10 cellular contexts compared by ENCODE assay signal in genomic region chr19:13428352-13428751, GRCh38.
DNase-seq lines count a peak whose midpoint lies in the region; ATAC-seq and TF ChIP-seq lines count a peak whose summit lies in the region.
"Had no signal": no experiment of that assay in that cellular context is flagged by ENCODE, and none has a peak within 500 bp of the region (broad histone marks: within the 10 kb centered on the region; RNA-seq: fewer than 3 reads in every experiment).

No MANE protein-coding gene starts in this region.

- no peak overlapping the region for H3K4me3 ChIP-seq in cardiac fibroblast (replicated peaks in 1 of 2; ENCODE audit: low read depth in 2 of 2, low read length in 2 of 2)
- H3K4me3 ChIP-seq: lung, tibial nerve had no signal

- peak; percentile 73 for TF ChIP-seq CTCF in cardiac fibroblast (IDR thresholded peaks at IDR 0.05; ENCODE audit: low read depth, low read length)

- DNase-seq in activated CD4-positive, alpha-beta T cell treated with anti-CD3 and anti-CD28 coated beads for 48 hours: peak; percentile 33
- DNase-seq in activated CD4-positive, alpha-beta T cell treated with anti-CD3 and anti-CD28 coated beads, Interleukin-2, amount 50 U/mL, for 4 hours: no peak
- DNase-seq in M059J (ENCODE audit: low read depth) (peak; percentile 24), cardiac fibroblast (ENCODE audit: low read depth in 2 of 2) (peak; percentile 44 to 49), NCI-H510A treated with DMSO at 0.1 percent for 48 hours (lab: John Stamatoyannopoulos, UW) (no peak)
- DNase-seq in stimulated activated CD4-positive, alpha-beta T cell treated with anti-CD3 and anti-CD28 coated beads, Interleukin-2, amount 100 ng/mL, for 24 hours: peak; percentile 19 to 22

- ATAC-seq in HG03565 (IDR thresholded peaks at IDR 0.05; ENCODE audit: unreplicated experiment) (no peak), HG03139 (IDR thresholded peaks at IDR 0.05; ENCODE audit: unreplicated experiment) (no peak)

Comparison
In these comparisons a context has a peak if more than half of its experiments do, and no peak if none do; other contexts are left out.
1. DNase-seq: peak in activated CD4-positive, alpha-beta T cell treated with anti-CD3 and anti-CD28 coated beads for 48 hours (single experiment), M059J (single experiment), cardiac fibroblast (2 of 2) and stimulated activated CD4-positive, alpha-beta T cell treated with anti-CD3 and anti-CD28 coated beads, Interleukin-2, amount 100 ng/mL, for 24 hours (2 of 2); none in activated CD4-positive, alpha-beta T cell treated with anti-CD3 and anti-CD28 coated beads, Interleukin-2, amount 50 U/mL, for 4 hours (0 of 2) and NCI-H510A treated with DMSO at 0.1 percent for 48 hours (single experiment).